9 cellular contexts compared by ENCODE assay signal in genomic region chr21:41817228-41817627, GRCh38. TPM values are rescaled to one million over a fixed set of nuclear protein-coding genes. Genes with fewer than 3 reads are reported as not detected.
DNase-seq lines count a peak whose midpoint lies in the region; ATAC-seq and TF ChIP-seq lines count a peak whose summit lies in the region.
"Had no signal": no experiment of that assay in that cellular context is flagged by ENCODE, and none has a peak within 500 bp of the region (broad histone marks: within the 10 kb centered on the region; RNA-seq: fewer than 3 reads in every experiment).

No MANE protein-coding gene starts in this region.

- no peaks in the 10 kb centered on the region for H3K4me1 ChIP-seq in ACC112 (ENCODE audit: control insufficient read depth, insufficient read depth, low read length, unreplicated experiment)
- peaks cover 6% of the 10 kb centered on the region for H3K4me1 ChIP-seq in Karpas-422 (ENCODE audit: low read length)
- H3K4me1 ChIP-seq in left lung = peaks cover 0 to 5% of the 10 kb centered on the region in 2 donors
- H3K4me1 ChIP-seq in stomach = peaks cover 4 to 9% (median 7%) of the 10 kb centered on the region in 4 donors
- H3K4me1 ChIP-seq: HAP-1 had no signal

- H3K4me3 ChIP-seq in ACC112 (ENCODE audit: low read depth, low read length) (no peak overlapping the region), Karpas-422 (ENCODE audit: low read length) (no peak overlapping the region), coronary artery (no peak overlapping the region), left lung (no peak overlapping the region), stomach (no peak overlapping the region)
- H3K4me3 ChIP-seq: HAP-1 had no signal

- no peaks in the 10 kb centered on the region for H3K9me2 ChIP-seq in Karpas-422 (replicated peaks; ENCODE audit: insufficient read depth, low read length)

- TF ChIP-seq POLR2A in stomach (IDR thresholded peaks at IDR 0.05) = no peak

- no peak for TF ChIP-seq EP300 in stomach (IDR thresholded peaks at IDR 0.05)

- 13 to 30% (median 19%) methylated on average over 3 of the region's 3 CpGs for WGBS in stomach, 5 donors

- intact Hi-C loops in left lung (cut with DNase I) = loop anchor here in 1 of 2 donors (2.0 to 5.0 kb wide), 2 partner anchors 205 to 300 kb away; no protein-coding TSS in a partner anchor
- intact Hi-C loops in stomach (cut with DNase I; ENCODE audit: low total_unique reads) = loop anchor here (5.0 kb wide), 1 partner anchor 295 kb away; no protein-coding TSS in a partner anchor

- peaks cover 4% of the 10 kb centered on the region; the same call in 1 of the 2 replicates for H3K36me3 ChIP-seq in ACC112 (ENCODE audit: insufficient read depth, low read length)
- no peaks in the 10 kb centered on the region for H3K36me3 ChIP-seq in Karpas-422 (ENCODE audit: insufficient read depth, low read length)
- H3K36me3 ChIP-seq in left lung = peaks cover 0 to 29% of the 10 kb centered on the region in 2 donors
- H3K36me3 ChIP-seq in stomach = peaks cover 19 to 70% (median 60%) of the 10 kb centered on the region in 4 donors
- H3K36me3 ChIP-seq: HAP-1 had no signal

- peak; percentile 79 for DNase-seq in Karpas-422
- peak; percentile 85 for DNase-seq in SK-MEL-5 (ENCODE audit: low read depth, low spot score)
- DNase-seq in coronary artery (ENCODE audit: low spot score) = peak; percentile 72
- DNase-seq in left lung = no peak
- peak; percentile 74 for DNase-seq in stomach

- H3K9ac ChIP-seq in Karpas-422 (ENCODE audit: low read length) = no peak overlapping the region

- H3K27ac ChIP-seq in ACC112 (ENCODE audit: low read depth, low read length) = peak overlapping the region; percentile 26; the same call in 1 of the 2 replicates
- H3K27ac ChIP-seq in Karpas-422 (ENCODE audit: low read length) = no peak overlapping the region
- H3K27ac ChIP-seq in coronary artery = peak overlapping the region in 1 of 2 donors; percentile 6
- no peak overlapping the region for H3K27ac ChIP-seq in left lung
- H3K27ac ChIP-seq in stomach = no peak overlapping the region

- no peaks in the 10 kb centered on the region for H4K20me1 ChIP-seq in Karpas-422 (ENCODE audit: insufficient read depth, low read depth, low read length)

- no peak overlapping the region for H2AFZ ChIP-seq in ACC112 (ENCODE audit: low read length, unreplicated experiment)
- H2AFZ ChIP-seq in Karpas-422 (ENCODE audit: low read length) = no peak overlapping the region

- no peaks in the 10 kb centered on the region for H3K27me3 ChIP-seq in ACC112 (ENCODE audit: insufficient read depth, low read length)
- H3K27me3 ChIP-seq in Karpas-422 (ENCODE audit: low read length) = no peaks in the 10 kb centered on the region
- H3K27me3 ChIP-seq in left lung = no peaks in the 10 kb centered on the region
- H3K27me3 ChIP-seq in stomach = no peaks in the 10 kb centered on the region

- ATAC-seq in left lung (peak; percentile 89), HG03139 (IDR thresholded peaks at IDR 0.05; ENCODE audit: unreplicated experiment) (no peak)

- in situ Hi-C loops in SK-MEL-5 (cut with HindIII; ENCODE audit: low pct_unique_long_range_greater_than_20kb, low sequenced_read_pairs) = no loop called here

- peak; percentile 79 for TF ChIP-seq CTCF in GM12873 (IDR thresholded peaks at IDR 0.05; ENCODE audit: insufficient read depth, low read depth, low read length, missing control alignments)
- peak; percentile 55 for TF ChIP-seq CTCF in coronary artery (IDR thresholded peaks at IDR 0.05)
- peak; percentile 41 to 50 for TF ChIP-seq CTCF in left lung (IDR thresholded peaks at IDR 0.05)
- TF ChIP-seq CTCF in stomach (IDR thresholded peaks at IDR 0.05) = peak in 5 of 7 experiments; percentile 45 to 77 (median 61)

- H3K9me3 ChIP-seq in Karpas-422 (ENCODE audit: low read length) = no peaks in the 10 kb centered on the region
- no peaks in the 10 kb centered on the region for H3K9me3 ChIP-seq in left lung
- no peaks in the 10 kb centered on the region for H3K9me3 ChIP-seq in stomach
- H3K9me3 ChIP-seq: HAP-1 had no signal

- H3K79me2 ChIP-seq in ACC112 (ENCODE audit: control insufficient read depth, insufficient read depth, low read length, unreplicated experiment) (no peaks in the 10 kb centered on the region), Karpas-422 (ENCODE audit: low read length) (no peaks in the 10 kb centered on the region)

- no peak overlapping the region for H3K4me2 ChIP-seq in Karpas-422 (ENCODE audit: low read depth, low read length, poor library complexity, severe bottlenecking)

RNA-seq across cellular contexts. Expression of gene RIPK4, which starts 50.4 kb away (rescaled TPM):
- not detected in 2 replicates for total RNA-seq in Karpas-422 (2014; rRNA removed; shearing (Covaris generic); ENCODE audit: low replicate concordance)
- total RNA-seq in SK-MEL-5 (2014; rRNA removed; shearing (Covaris generic)) = 22.8 and 25.8 TPM in 2 replicates
- 38.3 and 43.9 TPM in 2 replicates for polyA plus RNA-seq in SK-MEL-5 (2015; cell fraction: cytosol; rRNA removed)
- 66.5 and 93.6 TPM in 2 replicates for polyA plus RNA-seq in SK-MEL-5 (2015; cell fraction: nucleus; rRNA removed)
- total RNA-seq in left lung = 10 to 100 TPM in 1 of 2 donors, 1 to 10 TPM in 1; 5.8 to 10.5 TPM
- total RNA-seq in stomach = 10 to 100 TPM in 4 of 5 donors, 1 to 10 TPM in 1; 9.0 to 36.2 (median 13.2) TPM
- polyA plus RNA-seq in stomach = 10 to 100 TPM in 2 of 3 donors, 1 to 10 TPM in 1; 8.7 to 37.6 (median 29.2) TPM

Comparison
In these comparisons a context has a peak if more than half of its experiments do, and no peak if none do; other contexts are left out.
1. DNase-seq: peak in Karpas-422 (single experiment), SK-MEL-5 (single experiment), coronary artery (single experiment) and stomach (single experiment); none in left lung (0 of 2).
2. Peak in every context shown above with its lines, with median percentiles within 50 percentile points of each other: CTCF ChIP-seq.